ENCODE assay signal across 1 cellular context in the genomic region with DNA sequence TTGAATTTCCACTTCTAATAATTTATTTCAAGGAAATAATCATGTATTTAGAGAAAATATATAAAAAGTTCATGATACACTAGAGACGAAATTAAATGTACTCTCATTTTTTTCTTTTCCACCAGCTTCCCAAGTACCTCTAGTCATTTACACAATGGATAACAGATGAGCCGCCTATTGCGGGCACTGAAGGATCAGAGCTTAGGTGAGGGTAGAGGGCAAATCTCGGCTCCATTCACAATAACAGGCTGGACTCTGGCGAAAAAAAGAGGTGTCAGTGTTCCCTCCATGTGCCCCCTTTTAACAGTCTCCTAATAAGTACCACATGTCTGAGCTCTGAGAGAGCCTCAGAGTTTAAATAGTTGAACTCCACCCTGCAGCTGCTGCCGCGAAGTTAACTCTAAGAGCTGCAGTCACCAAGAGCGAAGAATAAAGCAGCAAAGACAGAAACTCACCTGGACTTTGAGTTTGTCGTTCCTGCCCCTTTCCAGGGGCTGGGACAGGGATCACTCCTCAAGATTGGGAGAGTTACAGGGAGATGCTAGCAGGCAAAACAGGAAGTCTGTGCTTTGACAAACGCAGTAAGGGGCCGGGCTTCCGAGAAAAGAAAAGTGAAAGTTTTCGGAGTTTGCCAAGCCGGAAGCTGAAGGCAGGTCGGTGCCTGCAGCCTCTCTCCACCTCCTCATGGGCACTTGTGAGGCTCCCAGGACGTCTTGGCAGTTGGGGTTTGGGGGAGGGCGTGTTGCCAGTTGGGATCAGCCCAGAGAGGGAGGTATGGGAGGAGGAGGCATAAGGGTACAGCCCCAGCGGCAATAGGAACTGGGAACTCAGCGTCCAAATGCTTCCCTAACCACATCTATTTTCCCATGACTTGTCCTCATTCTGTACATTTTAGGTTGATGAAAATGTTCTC.
TF ChIP-seq lines count a peak whose summit lies in the region.

Gene SP110 (minus strand): TSS at position 566 of the 913 bp plus-strand sequence. CDS start 3,057 bp downstream, outside the sequence.

TF ChIP-seq in GM12878, 131 proteins besides CTCF, POLR2A, EP300 and RAD21 (continued from another document and continues in another):
- TF ChIP-seq, protein P1, sequence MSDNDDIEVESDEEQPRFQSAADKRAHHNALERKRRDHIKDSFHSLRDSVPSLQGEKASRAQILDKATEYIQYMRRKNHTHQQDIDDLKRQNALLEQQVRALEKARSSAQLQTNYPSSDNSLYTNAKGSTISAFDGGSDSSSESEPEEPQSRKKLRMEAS (IDR thresholded peaks at IDR 0.05; ENCODE audit: low read depth, low read length), result peak; percentile 47; the same call in 1 of the 2 replicates
- TF ChIP-seq CHD1 (IDR thresholded peaks at IDR 0.05; ENCODE audit: low read depth, low read length), result 0 out of 2 replicates have a peak, but pooled peaks have one; percentile 31
- TF ChIP-seq, protein P2, sequence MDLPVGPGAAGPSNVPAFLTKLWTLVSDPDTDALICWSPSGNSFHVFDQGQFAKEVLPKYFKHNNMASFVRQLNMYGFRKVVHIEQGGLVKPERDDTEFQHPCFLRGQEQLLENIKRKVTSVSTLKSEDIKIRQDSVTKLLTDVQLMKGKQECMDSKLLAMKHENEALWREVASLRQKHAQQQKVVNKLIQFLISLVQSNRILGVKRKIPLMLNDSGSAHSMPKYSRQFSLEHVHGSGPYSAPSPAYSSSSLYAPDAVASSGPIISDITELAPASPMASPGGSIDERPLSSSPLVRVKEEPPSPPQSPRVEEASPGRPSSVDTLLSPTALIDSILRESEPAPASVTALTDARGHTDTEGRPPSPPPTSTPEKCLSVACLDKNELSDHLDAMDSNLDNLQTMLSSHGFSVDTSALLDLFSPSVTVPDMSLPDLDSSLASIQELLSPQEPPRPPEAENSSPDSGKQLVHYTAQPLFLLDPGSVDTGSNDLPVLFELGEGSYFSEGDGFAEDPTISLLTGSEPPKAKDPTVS (IDR thresholded peaks at IDR 0.05; ENCODE audit: low read depth, low read length), result no peak
- TF ChIP-seq, protein P3, sequence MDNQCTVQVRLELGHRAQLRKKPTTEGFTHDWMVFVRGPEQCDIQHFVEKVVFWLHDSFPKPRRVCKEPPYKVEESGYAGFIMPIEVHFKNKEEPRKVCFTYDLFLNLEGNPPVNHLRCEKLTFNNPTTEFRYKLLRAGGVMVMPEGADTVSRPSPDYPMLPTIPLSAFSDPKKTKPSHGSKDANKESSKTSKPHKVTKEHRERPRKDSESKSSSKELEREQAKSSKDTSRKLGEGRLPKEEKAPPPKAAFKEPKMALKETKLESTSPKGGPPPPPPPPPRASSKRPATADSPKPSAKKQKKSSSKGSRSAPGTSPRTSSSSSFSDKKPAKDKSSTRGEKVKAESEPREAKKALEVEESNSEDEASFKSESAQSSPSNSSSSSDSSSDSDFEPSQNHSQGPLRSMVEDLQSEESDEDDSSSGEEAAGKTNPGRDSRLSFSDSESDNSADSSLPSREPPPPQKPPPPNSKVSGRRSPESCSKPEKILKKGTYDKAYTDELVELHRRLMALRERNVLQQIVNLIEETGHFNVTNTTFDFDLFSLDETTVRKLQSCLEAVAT (IDR thresholded peaks at IDR 0.05), result peak; percentile 20; the same call in 1 of the 2 replicates
- 0 out of 2 replicates have a peak, but pooled peaks have one; percentile 32 for TF ChIP-seq ELK1 (IDR thresholded peaks at IDR 0.05; ENCODE audit: low read depth, low read length)
- TF ChIP-seq, protein P4, sequence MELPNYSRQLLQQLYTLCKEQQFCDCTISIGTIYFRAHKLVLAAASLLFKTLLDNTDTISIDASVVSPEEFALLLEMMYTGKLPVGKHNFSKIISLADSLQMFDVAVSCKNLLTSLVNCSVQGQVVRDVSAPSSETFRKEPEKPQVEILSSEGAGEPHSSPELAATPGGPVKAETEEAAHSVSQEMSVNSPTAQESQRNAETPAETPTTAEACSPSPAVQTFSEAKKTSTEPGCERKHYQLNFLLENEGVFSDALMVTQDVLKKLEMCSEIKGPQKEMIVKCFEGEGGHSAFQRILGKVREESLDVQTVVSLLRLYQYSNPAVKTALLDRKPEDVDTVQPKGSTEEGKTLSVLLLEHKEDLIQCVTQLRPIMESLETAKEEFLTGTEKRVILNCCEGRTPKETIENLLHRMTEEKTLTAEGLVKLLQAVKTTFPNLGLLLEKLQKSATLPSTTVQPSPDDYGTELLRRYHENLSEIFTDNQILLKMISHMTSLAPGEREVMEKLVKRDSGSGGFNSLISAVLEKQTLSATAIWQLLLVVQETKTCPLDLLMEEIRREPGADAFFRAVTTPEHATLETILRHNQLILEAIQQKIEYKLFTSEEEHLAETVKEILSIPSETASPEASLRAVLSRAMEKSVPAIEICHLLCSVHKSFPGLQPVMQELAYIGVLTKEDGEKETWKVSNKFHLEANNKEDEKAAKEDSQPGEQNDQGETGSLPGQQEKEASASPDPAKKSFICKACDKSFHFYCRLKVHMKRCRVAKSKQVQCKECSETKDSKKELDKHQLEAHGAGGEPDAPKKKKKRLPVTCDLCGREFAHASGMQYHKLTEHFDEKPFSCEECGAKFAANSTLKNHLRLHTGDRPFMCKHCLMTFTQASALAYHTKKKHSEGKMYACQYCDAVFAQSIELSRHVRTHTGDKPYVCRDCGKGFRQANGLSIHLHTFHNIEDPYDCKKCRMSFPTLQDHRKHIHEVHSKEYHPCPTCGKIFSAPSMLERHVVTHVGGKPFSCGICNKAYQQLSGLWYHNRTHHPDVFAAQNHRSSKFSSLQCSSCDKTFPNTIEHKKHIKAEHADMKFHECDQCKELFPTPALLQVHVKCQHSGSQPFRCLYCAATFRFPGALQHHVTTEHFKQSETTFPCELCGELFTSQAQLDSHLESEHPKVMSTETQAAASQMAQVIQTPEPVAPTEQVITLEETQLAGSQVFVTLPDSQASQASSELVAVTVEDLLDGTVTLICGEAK (IDR thresholded peaks at IDR 0.05; ENCODE audit: borderline replicate concordance), result peak; percentile 65; the same call in 1 of the 2 replicates
- no peak for TF ChIP-seq BCL11A (IDR thresholded peaks at IDR 0.05; ENCODE audit: low read depth, low read length)
- TF ChIP-seq MEF2B (IDR thresholded peaks at IDR 0.05; ENCODE audit: partially characterized antibody, poor library complexity, severe bottlenecking), result peak; percentile 13
- 0 out of 2 replicates have a peak, but pooled peaks have one; percentile 7 for TF ChIP-seq ZNF207 (IDR thresholded peaks at IDR 0.05; ENCODE audit: borderline replicate concordance)
- TF ChIP-seq RBBP5 (conservative IDR thresholded peaks at IDR 0.05), result no peak
- TF ChIP-seq ETV6 (conservative IDR thresholded peaks at IDR 0.05 in 1 of 2, IDR thresholded peaks at IDR 0.05 in 1 of 2; ENCODE audit: borderline replicate concordance in 1 of 2, low read depth in 1 of 2), result peak in 1 of 2 experiments; percentile 67; a peak in 1 of 4 replicates
- no peak for TF ChIP-seq CEBPB (IDR thresholded peaks at IDR 0.05; ENCODE audit: borderline replicate concordance in 1 of 2, low read depth in 2 of 2, low read length in 2 of 2)
- TF ChIP-seq MYB (IDR thresholded peaks at IDR 0.05; ENCODE audit: borderline replicate concordance, low read depth, low read length), result no peak
- no peak for TF ChIP-seq NRF1 (conservative IDR thresholded peaks at IDR 0.05; ENCODE audit: low read depth, low read length)
- TF ChIP-seq, protein P5, sequence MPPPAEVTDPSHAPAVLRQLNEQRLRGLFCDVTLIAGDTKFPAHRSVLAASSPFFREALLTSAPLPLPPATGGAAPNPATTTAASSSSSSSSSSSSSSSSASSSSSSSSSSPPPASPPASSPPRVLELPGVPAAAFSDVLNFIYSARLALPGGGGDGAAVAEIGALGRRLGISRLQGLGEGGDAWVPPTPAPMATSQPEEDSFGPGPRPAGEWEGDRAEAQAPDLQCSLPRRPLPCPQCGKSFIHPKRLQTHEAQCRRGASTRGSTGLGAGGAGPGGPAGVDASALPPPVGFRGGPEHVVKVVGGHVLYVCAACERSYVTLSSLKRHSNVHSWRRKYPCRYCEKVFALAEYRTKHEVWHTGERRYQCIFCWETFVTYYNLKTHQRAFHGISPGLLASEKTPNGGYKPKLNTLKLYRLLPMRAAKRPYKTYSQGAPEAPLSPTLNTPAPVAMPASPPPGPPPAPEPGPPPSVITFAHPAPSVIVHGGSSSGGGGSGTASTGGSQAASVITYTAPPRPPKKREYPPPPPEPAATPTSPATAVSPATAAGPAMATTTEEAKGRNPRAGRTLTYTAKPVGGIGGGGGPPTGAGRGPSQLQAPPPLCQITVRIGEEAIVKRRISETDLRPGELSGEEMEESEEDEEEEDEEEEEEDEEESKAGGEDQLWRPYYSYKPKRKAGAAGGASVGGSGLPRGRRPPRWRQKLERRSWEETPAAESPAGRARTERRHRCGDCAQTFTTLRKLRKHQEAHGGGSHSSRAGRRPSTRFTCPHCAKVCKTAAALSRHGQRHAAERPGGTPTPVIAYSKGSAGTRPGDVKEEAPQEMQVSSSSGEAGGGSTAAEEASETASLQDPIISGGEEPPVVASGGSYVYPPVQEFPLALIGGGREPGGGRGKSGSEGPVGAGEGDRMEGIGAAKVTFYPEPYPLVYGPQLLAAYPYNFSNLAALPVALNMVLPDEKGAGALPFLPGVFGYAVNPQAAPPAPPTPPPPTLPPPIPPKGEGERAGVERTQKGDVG (CRISPR knock-in tag; IDR thresholded peaks at IDR 0.05), result no peak
- TF ChIP-seq SMC3 (IDR thresholded peaks at IDR 0.05; ENCODE audit: borderline replicate concordance, low read length), result no peak
- 0 out of 2 replicates have a peak, but pooled peaks have one; percentile 61 for TF ChIP-seq NBN (IDR thresholded peaks at IDR 0.05)
- 0 out of 2 replicates have a peak, but pooled peaks have one; percentile 52 for TF ChIP-seq RCOR1 (conservative IDR thresholded peaks at IDR 0.05; ENCODE audit: low read depth, low read length)
- peak; percentile 65 for TF ChIP-seq SMAD5 (IDR thresholded peaks at IDR 0.05; ENCODE audit: low read depth)
- no peak for TF ChIP-seq HCFC1 (IDR thresholded peaks at IDR 0.05; ENCODE audit: low read length)
- TF ChIP-seq SMAD1 (IDR thresholded peaks at IDR 0.05; ENCODE audit: low read depth, partially characterized antibody), result peak; percentile 20
- TF ChIP-seq KDM1A (IDR thresholded peaks at IDR 0.05; ENCODE audit: borderline replicate concordance), result no peak
- no peak for TF ChIP-seq ZBED1 (IDR thresholded peaks at IDR 0.05; ENCODE audit: borderline replicate concordance)
- TF ChIP-seq, protein P6, sequence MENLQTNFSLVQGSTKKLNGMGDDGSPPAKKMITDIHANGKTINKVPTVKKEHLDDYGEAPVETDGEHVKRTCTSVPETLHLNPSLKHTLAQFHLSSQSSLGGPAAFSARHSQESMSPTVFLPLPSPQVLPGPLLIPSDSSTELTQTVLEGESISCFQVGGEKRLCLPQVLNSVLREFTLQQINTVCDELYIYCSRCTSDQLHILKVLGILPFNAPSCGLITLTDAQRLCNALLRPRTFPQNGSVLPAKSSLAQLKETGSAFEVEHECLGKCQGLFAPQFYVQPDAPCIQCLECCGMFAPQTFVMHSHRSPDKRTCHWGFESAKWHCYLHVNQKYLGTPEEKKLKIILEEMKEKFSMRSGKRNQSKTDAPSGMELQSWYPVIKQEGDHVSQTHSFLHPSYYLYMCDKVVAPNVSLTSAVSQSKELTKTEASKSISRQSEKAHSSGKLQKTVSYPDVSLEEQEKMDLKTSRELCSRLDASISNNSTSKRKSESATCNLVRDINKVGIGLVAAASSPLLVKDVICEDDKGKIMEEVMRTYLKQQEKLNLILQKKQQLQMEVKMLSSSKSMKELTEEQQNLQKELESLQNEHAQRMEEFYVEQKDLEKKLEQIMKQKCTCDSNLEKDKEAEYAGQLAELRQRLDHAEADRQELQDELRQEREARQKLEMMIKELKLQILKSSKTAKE (IDR thresholded peaks at IDR 0.05; ENCODE audit: low read depth, poor library complexity, severe bottlenecking), result peak; percentile 49
- TF ChIP-seq IRF5 (IDR thresholded peaks at IDR 0.05; ENCODE audit: borderline replicate concordance), result no peak
- TF ChIP-seq SIN3A (IDR thresholded peaks at IDR 0.05; ENCODE audit: low read depth, low read length), result peak; percentile 79; the same call in 1 of the 2 replicates
- TF ChIP-seq STAT3 (IDR thresholded peaks at IDR 0.05; ENCODE audit: low read depth, low read length), result no peak
- TF ChIP-seq ESRRA (IDR thresholded peaks at IDR 0.05; ENCODE audit: low read length), result no peak
- TF ChIP-seq FOXM1 (IDR thresholded peaks at IDR 0.05; ENCODE audit: low read depth, low read length), result no peak
- no peak for TF ChIP-seq NFYA (IDR thresholded peaks at IDR 0.05; ENCODE audit: borderline replicate concordance, low read depth, low read length)
- TF ChIP-seq LARP7 (IDR thresholded peaks at IDR 0.05), result no peak
- TF ChIP-seq IRF4 (IDR thresholded peaks at IDR 0.05; ENCODE audit: low read depth, low read length), result peak; percentile 48; the same call in 1 of the 2 replicates
- TF ChIP-seq POLR2AphosphoS2 (IDR thresholded peaks at IDR 0.05; ENCODE audit: low read depth, low read length), result peak; percentile 65; the same call in 1 of the 2 replicates
